ENCODE assay signal across 9 cellular contexts in genomic region chr14:24081739-24082204, GRCh38. TPM values are rescaled to one million over a fixed set of nuclear protein-coding genes. Genes with fewer than 3 reads are reported as not detected.
DNase-seq lines count a peak whose midpoint lies in the region; ATAC-seq, FAIRE-seq and TF ChIP-seq lines count a peak whose summit lies in the region.
"Had no signal": no experiment of that assay in that cellular context is flagged by ENCODE, and none has a peak within 500 bp of the region (broad histone marks: within the 10 kb centered on the region; RNA-seq: fewer than 3 reads in every experiment).

No MANE protein-coding gene starts in this region.

- H3K9me3 ChIP-seq in NT2/D1 (ENCODE audit: insufficient read depth, low read length), result no peaks in the 10 kb centered on the region
- no peaks in the 10 kb centered on the region for H3K9me3 ChIP-seq in H1 (ENCODE audit: insufficient read depth in 2 of 2, low read depth in 1 of 2, low read length in 1 of 2)
- H3K9me3 ChIP-seq in pancreas, result no peaks in the 10 kb centered on the region

- peak overlapping the region; percentile 75 to 84 for H3K4me2 ChIP-seq in H1 (ENCODE audit: insufficient read depth in 1 of 2, low read depth in 2 of 2, low read length in 2 of 2)

- H3K14ac ChIP-seq in H1 (ENCODE audit: insufficient read length), result no peak overlapping the region

- TF ChIP-seq CTCF in H1 (IDR thresholded peaks at IDR 0.05; ENCODE audit: control extremely low read depth in 1 of 3, insufficient read depth in 1 of 3, low read depth in 1 of 3, low read length in 3 of 3) (no peak), pancreas (IDR thresholded peaks at IDR 0.05) (no peak)

- no peak overlapping the region for H2BK12ac ChIP-seq in H1 (ENCODE audit: low read depth, low read length)

- no peak overlapping the region for H2BK20ac ChIP-seq in H1 (ENCODE audit: low read length)

- POLR2A ChIA-PET in H1 (lab: Charles Lee; ENCODE audit: partially characterized antibody), result interaction anchor here (1.0 to 27.2 kb wide), 12 partner anchors 9 to 161 kb away, joined by 3 to 626 read pairs (median 6); partner anchors contain the start of genes CARMIL3, CPNE6, DCAF11 and EMC9

- TF ChIP-seq EP300 in H1 (IDR thresholded peaks at IDR 0.05; ENCODE audit: borderline replicate concordance in 1 of 2, low read depth in 2 of 2, low read length in 2 of 2), result no peak

- intact Hi-C loops in pancreas (cut with DNase I), result no loop called here

- TF ChIP-seq RAD21 in H1 (IDR thresholded peaks at IDR 0.05 in 1 of 2, conservative IDR thresholded peaks at IDR 0.05 in 1 of 2; ENCODE audit: low read depth in 2 of 2, low read length in 2 of 2), result no peak

- H4K91ac ChIP-seq in H1 (replicated peaks; ENCODE audit: insufficient read length, low read length), result no peak overlapping the region

- FAIRE-seq in H1 (lab: Jason Lieb, UNC) (no peak), pancreas (lab: Jason Lieb, UNC) (no peak)
- FAIRE-seq: endometrium had no signal

- H3K56ac ChIP-seq in H1 (replicated peaks; ENCODE audit: insufficient read length, low read depth, low read length), result no peak overlapping the region

- TF ChIP-seq POLR2A in H1 (IDR thresholded peaks at IDR 0.05; ENCODE audit: control extremely low read depth in 1 of 2, low read depth in 2 of 2, low read length in 2 of 2), result no peak

- peaks cover 4% of the 10 kb centered on the region for H3K4me1 ChIP-seq in NT2/D1 (ENCODE audit: insufficient read depth, insufficient read length)
- H3K4me1 ChIP-seq in H1 (replicated peaks in 1 of 4; ENCODE audit: control insufficient read depth in 3 of 4, insufficient read depth in 4 of 4, low read length in 3 of 4), result peaks cover 0 to 17% (median 12%) of the 10 kb centered on the region in 4 experiments; a peak in 6 of 7 replicates
- peaks cover 0 to 4% (median 0%) of the 10 kb centered on the region in 3 donors for H3K4me1 ChIP-seq in pancreas

- H2AFZ ChIP-seq in H1 (ENCODE audit: low read length), result no peak overlapping the region

- 14% methylated on average over 24 of the region's 26 CpGs; no CpG with 5 or more reads in 1 of the 2 experiments for WGBS in H1 (ENCODE audit: extremely low coverage in 1 of 2, insufficient coverage in 1 of 2, insufficient read length in 1 of 2, insufficient replicate concordance in 2 of 2, low coverage in 1 of 2, low lambda C conversion rate in 2 of 2, missing lambda C conversion rate in 1 of 2), 2 experiments
- WGBS in pancreas, 2 donors, result 16 to 21% methylated on average over 26 of the region's 26 CpGs

- H2BK15ac ChIP-seq in H1 (ENCODE audit: low read length), result 0 out of 2 replicates have a peak overlapping the region, but pooled peaks have one; percentile 53

- in situ Hi-C loops in Caki2 (cut with HindIII; ENCODE audit: low pct_unique_long_range_greater_than_20kb, low sequenced_read_pairs), result no loop called here

- peak; percentile 7 for DNase-seq in Caki2 (ENCODE audit: low read depth)
- DNase-seq in NT2/D1 (ENCODE audit: low read depth, low spot score), result no peak
- no peak for DNase-seq in H1 (ENCODE audit: low read depth in 1 of 2, low spot score in 2 of 2)
- no peak for DNase-seq in pancreas
- no peak for DNase-seq in NCI-H1105 treated with DMSO at 0.1 percent for 48 hours (lab: John Stamatoyannopoulos, UW)
- DNase-seq in NCI-H2107 treated with DMSO at 0.1 percent for 48 hours (lab: John Stamatoyannopoulos, UW; ENCODE audit: unreplicated experiment), result no peak
- no peak for DNase-seq in NCI-H2227 (lab: John Stamatoyannopoulos, UW; ENCODE audit: unreplicated experiment)

- no peak overlapping the region for H3K27ac ChIP-seq in H1 (ENCODE audit: low read depth, low read length)
- H3K27ac ChIP-seq in pancreas, result peak overlapping the region; percentile 35 to 84 (median 78)

- H3K4ac ChIP-seq in H1 (replicated peaks; ENCODE audit: insufficient read length, low read depth, low read length), result no peak overlapping the region

- peak overlapping the region; percentile 65; the same call in 1 of the 2 replicates for H2AK5ac ChIP-seq in H1 (ENCODE audit: low read depth, low read length)

- no peak overlapping the region for H4K5ac ChIP-seq in H1 (ENCODE audit: insufficient read length, low read depth, low read length)

- H3K27me3 ChIP-seq in NT2/D1 (ENCODE audit: insufficient read depth, insufficient read length), result peaks cover 55% of the 10 kb centered on the region
- H3K27me3 ChIP-seq in H1 (replicated peaks in 1 of 4; ENCODE audit: control insufficient read depth in 3 of 4, extremely low read depth in 1 of 4, insufficient read depth in 3 of 4, low read length in 3 of 4), result peaks cover 0 to 10% (median 7%) of the 10 kb centered on the region in 4 experiments; a peak in 5 of 7 replicates
- no peaks in the 10 kb centered on the region for H3K27me3 ChIP-seq in pancreas

- no peak overlapping the region; the same call in 1 of the 2 replicates for H3K18ac ChIP-seq in H1 (ENCODE audit: extremely low read depth, low read length)

- no peak overlapping the region; the same call in 1 of the 2 replicates for H4K8ac ChIP-seq in H1 (ENCODE audit: extremely low read depth, insufficient read depth, low read length)

- H3K36me3 ChIP-seq in NT2/D1 (ENCODE audit: insufficient read depth, insufficient read length, low read length) (no peaks in the 10 kb centered on the region), H1 (ENCODE audit: control insufficient read depth in 2 of 4, insufficient read depth in 4 of 4, low read length in 3 of 4) (no peaks in the 10 kb centered on the region), pancreas (no peaks in the 10 kb centered on the region)

- peak overlapping the region; percentile 56 for H3K9ac ChIP-seq in NT2/D1 (ENCODE audit: insufficient read length, low read depth)
- no peak overlapping the region for H3K9ac ChIP-seq in H1 (replicated peaks in 1 of 4; ENCODE audit: extremely low read depth in 1 of 4, low read depth in 3 of 4, low read length in 3 of 4)

- peaks cover 11% of the 10 kb centered on the region; the same call in 1 of the 2 replicates for H3K23me2 ChIP-seq in H1 (ENCODE audit: low read depth, low read length)

- no peaks in the 10 kb centered on the region for H4K20me1 ChIP-seq in H1 (replicated peaks in 1 of 2; ENCODE audit: control insufficient read depth in 1 of 2, insufficient read depth in 2 of 2, low read length in 2 of 2)

- 0 out of 2 replicates have a peak overlapping the region, but pooled peaks have one; percentile 87 for H2BK5ac ChIP-seq in H1 (ENCODE audit: low read depth, low read length)

- CTCF ChIA-PET in H1 (lab: Charles Lee; ENCODE audit: partially characterized antibody), result interaction anchor here (0.8 to 23.8 kb wide), 10 partner anchors 11 to 129 kb away, joined by 3 to 316 read pairs (median 6); partner anchors contain the start of genes DCAF11, DHRS4 and PCK2

- no peak overlapping the region for H3K23ac ChIP-seq in H1 (ENCODE audit: insufficient read length)

- ATAC-seq in pancreas (no peak), HG03139 (IDR thresholded peaks at IDR 0.05; ENCODE audit: unreplicated experiment) (no peak)

- H3K79me1 ChIP-seq in H1 (ENCODE audit: low read depth, low read length), result no peaks in the 10 kb centered on the region

- H3K4me3 ChIP-seq in NT2/D1 (ENCODE audit: insufficient read length, low read depth), result peak overlapping the region; percentile 71
- H3K4me3 ChIP-seq in H1 (ENCODE audit: extremely low read depth in 1 of 4, insufficient read depth in 2 of 4, low read depth in 3 of 4, low read length in 4 of 4), result peak overlapping the region in 3 of 4 experiments; percentile 23 to 67 (median 66); a peak in 5 of 8 replicates
- H3K4me3 ChIP-seq in pancreas, result peak overlapping the region; percentile 33 to 77 (median 46)

- no peak overlapping the region for H2BK120ac ChIP-seq in H1 (replicated peaks; ENCODE audit: low read depth, low read length)

- H3K79me2 ChIP-seq in H1 (ENCODE audit: control insufficient read depth in 1 of 2, insufficient read depth in 2 of 2, low read length in 2 of 2), result no peaks in the 10 kb centered on the region

RNA-seq across cellular contexts. Expression of gene CPNE6, which starts 10.4 kb away (rescaled TPM):
- total RNA-seq in Caki2 (2014; rRNA removed; shearing (Covaris generic); ENCODE audit: low replicate concordance), result 0.07 TPM in 1 of 2 replicates, not detected in the other
- not detected in 2 replicates for total RNA-seq in H1 (2021; fragmentation: NEBNext Ultra II Directional; extraction: Animal tissue kit (Norgen Biotek cat#: 25700))
- 0.02 and 0.05 TPM in 2 replicates for polyA plus RNA-seq in H1 (2011; rRNA removed)
- not detected for polyA plus RNA-seq in H1 (2011; cell fraction: cytosol; rRNA removed)
- polyA plus RNA-seq in H1 (2011; cell fraction: nucleus; rRNA removed), result 0.81 TPM
- not detected in 4 replicates for polyA plus RNA-seq in H1 (2012, experiment 1 of 2)
- not detected for polyA plus RNA-seq in H1 (2012, experiment 2 of 2)
- polyA plus RNA-seq in H1 (2013, experiment 1 of 2), result 0.04 TPM
- not detected for polyA plus RNA-seq in H1 (2013, experiment 2 of 2)
- 0.07 TPM in 1 of 2 replicates, not detected in the other for polyA minus RNA-seq in H1 (2011; rRNA and poly(A)+ RNA removed)
- polyA minus RNA-seq in H1 (2011; cell fraction: cytosol; rRNA and poly(A)+ RNA removed), result not detected
- polyA minus RNA-seq in H1 (2011; cell fraction: nucleus; rRNA and poly(A)+ RNA removed), result not detected
- total RNA-seq in pancreas, result not detected
- polyA plus RNA-seq in pancreas, result under 1 TPM in 1 of 2 donors, not detected in 1; 0.07 TPM

RNA-seq across cellular contexts. Expression of gene PCK2, which starts 12.3 kb away (rescaled TPM):
- total RNA-seq in Caki2 (2014; rRNA removed; shearing (Covaris generic); ENCODE audit: low replicate concordance), result 19.5 and 54.7 TPM in 2 replicates
- 79.3 and 81.9 TPM in 2 replicates for total RNA-seq in H1 (2021; fragmentation: NEBNext Ultra II Directional; extraction: Animal tissue kit (Norgen Biotek cat#: 25700))
- 115 and 221 TPM in 2 replicates for polyA plus RNA-seq in H1 (2011; rRNA removed)
- 165 TPM for polyA plus RNA-seq in H1 (2011; cell fraction: cytosol; rRNA removed)
- 263 TPM for polyA plus RNA-seq in H1 (2011; cell fraction: nucleus; rRNA removed)
- 63.9 to 105 TPM (median 99.4 TPM) in 4 replicates for polyA plus RNA-seq in H1 (2012, experiment 1 of 2)
- polyA plus RNA-seq in H1 (2012, experiment 2 of 2), result 105 TPM
- polyA plus RNA-seq in H1 (2013, experiment 1 of 2), result 67.3 TPM
- polyA plus RNA-seq in H1 (2013, experiment 2 of 2), result 67.0 TPM
- polyA minus RNA-seq in H1 (2011; rRNA and poly(A)+ RNA removed), result 75.2 and 96.9 TPM in 2 replicates
- 79.0 TPM for polyA minus RNA-seq in H1 (2011; cell fraction: cytosol; rRNA and poly(A)+ RNA removed)
- polyA minus RNA-seq in H1 (2011; cell fraction: nucleus; rRNA and poly(A)+ RNA removed), result 63.1 TPM
- 100 to 1,000 TPM in 1 of 6 donors, 10 to 100 TPM in 5; 18.6 to 146 (median 23.1) TPM for total RNA-seq in pancreas
- polyA plus RNA-seq in pancreas, result 10 to 100 TPM; 12.8 to 20.3 TPM

RNA-seq across cellular contexts. Expression of gene CARMIL3, which starts 30.0 kb away (rescaled TPM):
- 0.26 TPM in 1 of 2 replicates, not detected in the other for total RNA-seq in Caki2 (2014; rRNA removed; shearing (Covaris generic); ENCODE audit: low replicate concordance)
- total RNA-seq in H1 (2021; fragmentation: NEBNext Ultra II Directional; extraction: Animal tissue kit (Norgen Biotek cat#: 25700)), result 8.5 and 9.0 TPM in 2 replicates
- 6.0 and 7.8 TPM in 2 replicates for polyA plus RNA-seq in H1 (2011; rRNA removed)
- polyA plus RNA-seq in H1 (2011; cell fraction: cytosol; rRNA removed), result 6.2 TPM
- 66.0 TPM for polyA plus RNA-seq in H1 (2011; cell fraction: nucleus; rRNA removed)
- 8.3 to 9.7 TPM (median 9.4 TPM) in 4 replicates for polyA plus RNA-seq in H1 (2012, experiment 1 of 2)
- 4.6 TPM for polyA plus RNA-seq in H1 (2012, experiment 2 of 2)
- 4.0 TPM for polyA plus RNA-seq in H1 (2013, experiment 1 of 2)
- polyA plus RNA-seq in H1 (2013, experiment 2 of 2), result 3.4 TPM
- polyA minus RNA-seq in H1 (2011; rRNA and poly(A)+ RNA removed), result 9.5 and 11.4 TPM in 2 replicates
- polyA minus RNA-seq in H1 (2011; cell fraction: cytosol; rRNA and poly(A)+ RNA removed), result 3.9 TPM
- 17.4 TPM for polyA minus RNA-seq in H1 (2011; cell fraction: nucleus; rRNA and poly(A)+ RNA removed)
- total RNA-seq in pancreas, result under 1 TPM; 0.31 to 1.00 (median 0.71) TPM
- 1 to 10 TPM; 2.7 to 4.0 TPM for polyA plus RNA-seq in pancreas

RNA-seq across cellular contexts. Expression of gene DCAF11, which starts 32.8 kb away (rescaled TPM):
- total RNA-seq in Caki2 (2014; rRNA removed; shearing (Covaris generic); ENCODE audit: low replicate concordance), result 47.4 and 117 TPM in 2 replicates
- total RNA-seq in H1 (2021; fragmentation: NEBNext Ultra II Directional; extraction: Animal tissue kit (Norgen Biotek cat#: 25700)), result 63.6 and 67.2 TPM in 2 replicates
- polyA plus RNA-seq in H1 (2011; rRNA removed) (60.4 and 74.6 TPM in 2 replicates), pancreas (10 to 100 TPM; 34.2 to 41.6 TPM)
- 80.4 TPM for polyA plus RNA-seq in H1 (2011; cell fraction: cytosol; rRNA removed)
- 82.9 TPM for polyA plus RNA-seq in H1 (2011; cell fraction: nucleus; rRNA removed)
- 58.7 to 73.6 TPM (median 70.9 TPM) in 4 replicates for polyA plus RNA-seq in H1 (2012, experiment 1 of 2)
- 77.2 TPM for polyA plus RNA-seq in H1 (2012, experiment 2 of 2)
- 30.0 TPM for polyA plus RNA-seq in H1 (2013, experiment 1 of 2)
- 30.0 TPM for polyA plus RNA-seq in H1 (2013, experiment 2 of 2)
- polyA minus RNA-seq in H1 (2011; rRNA and poly(A)+ RNA removed), result 83.6 and 86.0 TPM in 2 replicates
- polyA minus RNA-seq in H1 (2011; cell fraction: cytosol; rRNA and poly(A)+ RNA removed), result 46.2 TPM
- polyA minus RNA-seq in H1 (2011; cell fraction: nucleus; rRNA and poly(A)+ RNA removed), result 55.6 TPM
- total RNA-seq in pancreas, result 10 to 100 TPM; 50.1 to 78.9 (median 60.3) TPM

RNA-seq across cellular contexts. Expression of gene NRL, which starts 33.0 kb away (rescaled TPM):
- 1.8 TPM in 1 of 2 replicates, not detected in the other for total RNA-seq in Caki2 (2014; rRNA removed; shearing (Covaris generic); ENCODE audit: low replicate concordance)
- total RNA-seq in H1 (2021; fragmentation: NEBNext Ultra II Directional; extraction: Animal tissue kit (Norgen Biotek cat#: 25700)), result 1.1 TPM in 2 replicates
- polyA plus RNA-seq in H1 (2011; rRNA removed), result 2.1 and 2.2 TPM in 2 replicates
- polyA plus RNA-seq in H1 (2011; cell fraction: cytosol; rRNA removed), result 1.9 TPM
- polyA plus RNA-seq in H1 (2011; cell fraction: nucleus; rRNA removed), result 1.8 TPM
- polyA plus RNA-seq in H1 (2012, experiment 1 of 2), result 0.39 to 1.3 TPM (median 0.65 TPM) in 4 replicates
- polyA plus RNA-seq in H1 (2012, experiment 2 of 2), result 1.0 TPM
- polyA plus RNA-seq in H1 (2013, experiment 1 of 2), result 1.1 TPM
- 1.3 TPM for polyA plus RNA-seq in H1 (2013, experiment 2 of 2)
- polyA minus RNA-seq in H1 (2011; rRNA and poly(A)+ RNA removed), result 0.95 and 1.5 TPM in 2 replicates
- polyA minus RNA-seq in H1 (2011; cell fraction: cytosol; rRNA and poly(A)+ RNA removed), result 0.51 TPM
- polyA minus RNA-seq in H1 (2011; cell fraction: nucleus; rRNA and poly(A)+ RNA removed), result 2.5 TPM
- 1 to 10 TPM in 3 of 6 donors, under 1 TPM in 3; 0.37 to 2.4 (median 1.1) TPM for total RNA-seq in pancreas
- 1 to 10 TPM; 2.3 TPM for polyA plus RNA-seq in pancreas
